21 cellular contexts compared by ENCODE assay signal in the genomic region with DNA sequence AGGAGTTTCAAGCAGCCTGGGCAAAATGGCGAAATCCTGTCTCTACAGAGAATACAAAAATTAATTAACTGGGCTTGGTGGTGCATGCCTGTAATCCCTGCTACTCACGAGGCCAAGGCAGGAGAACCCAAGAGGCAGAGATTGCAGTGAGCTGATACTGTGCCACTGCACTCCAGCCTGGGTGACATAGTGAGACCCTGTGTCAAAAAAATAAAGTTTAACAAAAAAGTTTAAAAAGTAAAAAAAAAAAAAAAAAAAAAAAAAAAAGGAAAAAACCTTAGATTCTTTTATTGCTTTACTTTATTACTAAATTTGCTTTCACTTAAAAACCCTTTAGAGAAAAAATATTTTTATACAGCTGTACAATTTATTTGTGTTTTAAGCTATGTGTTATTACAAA. TPM values are rescaled to one million over a fixed set of nuclear protein-coding genes. Genes with fewer than 3 reads are reported as not detected.
DNase-seq lines count a peak whose midpoint lies in the region; ATAC-seq, FAIRE-seq and TF ChIP-seq lines count a peak whose summit lies in the region.
"Had no signal": no experiment of that assay in that cellular context is flagged by ENCODE, and none has a peak within 500 bp of the region (broad histone marks: within the 10 kb centered on the region; RNA-seq: fewer than 3 reads in every experiment).

No MANE protein-coding gene starts in this region.

- ATAC-seq in HepG2: peak; percentile 49
- ATAC-seq in right lobe of liver: no peak
- ATAC-seq: CD8-positive, alpha-beta T cell had no signal

- FAIRE-seq in HepG2 (lab: Jason Lieb, UNC) (no peak), endometrium (lab: Jason Lieb, UNC) (peak; percentile 57)

- H3K9me3 ChIP-seq in HepG2 (ENCODE audit: low read length): no peaks in the 10 kb centered on the region
- H3K9me3 ChIP-seq in right lobe of liver: no peaks in the 10 kb centered on the region
- no peaks in the 10 kb centered on the region for H3K9me3 ChIP-seq in transverse colon
- H3K9me3 ChIP-seq: BE2C, SJCRH30 had no signal

- POLR2A ChIA-PET in HepG2 (lab: Yijun Ruan, JAX): interaction anchor here (3.4 kb wide), 1 partner anchor 10 kb away, joined by 23 read pairs; a partner anchor contains a TSS
- POLR2A ChIA-PET in HEK293T (lab: Yijun Ruan, JAX): interaction anchor here (0.8 to 1.2 kb wide), 2 partner anchors 11 to 85 kb away, joined by 3 to 4 read pairs; a partner anchor contains a TSS

- peaks cover 78% of the 10 kb centered on the region for H3K79me2 ChIP-seq in HepG2 (ENCODE audit: insufficient read depth, low read length)

- H3K4me2 ChIP-seq in HepG2 (ENCODE audit: low read depth, low read length): no peak overlapping the region

- in situ Hi-C loops in HepG2 (cut with HindIII; ENCODE audit: extremely low pct_ligation_motif_present, low pct_unique_long_range_greater_than_20kb): no loop called here
- in situ Hi-C loops in transverse colon (cut with MboI; ENCODE audit: low pct_ligation_motif_present in 1 of 4, low pct_unique_long_range_greater_than_20kb in 1 of 4, low sequenced_read_pairs in 3 of 4): loop anchor here in 2 of 4 donors (25.0 kb wide), 3 partner anchors 172 to 722 kb away; a partner anchor contains a TSS

- no peak for TF ChIP-seq POLR2A in HepG2 (IDR thresholded peaks at IDR 0.05; ENCODE audit: insufficient read depth in 1 of 2, low read depth in 2 of 2, low read length in 2 of 2)
- TF ChIP-seq POLR2A in right lobe of liver (IDR thresholded peaks at IDR 0.05): no peak
- no peak for TF ChIP-seq POLR2A in transverse colon (IDR thresholded peaks at IDR 0.05)

- no peaks in the 10 kb centered on the region for H3K4me1 ChIP-seq in HepG2 (ENCODE audit: insufficient read depth, low read length)
- H3K4me1 ChIP-seq in right lobe of liver: no peaks in the 10 kb centered on the region
- peaks cover 4 to 65% (median 24%) of the 10 kb centered on the region in 4 donors for H3K4me1 ChIP-seq in transverse colon
- H3K4me1 ChIP-seq: BE2C, SJCRH30 had no signal

- no peaks in the 10 kb centered on the region; the same call in 1 of the 2 replicates for H4K20me1 ChIP-seq in HepG2 (ENCODE audit: insufficient read depth, low read length)

- intact Hi-C loops in HepG2 (cut with micrococcal nuclease; ENCODE audit: unreplicated experiment): no loop called here
- intact Hi-C loops in right lobe of liver (cut with DNase I): no loop called here
- intact Hi-C loops in transverse colon (cut with DNase I; ENCODE audit: low total_unique reads): no loop called here

- WGBS in HepG2 (ENCODE audit: low lambda C conversion rate): 100% methylated on average over 2 of the region's 2 CpGs
- whole genome bisulfite sequencing in right lobe of liver (ENCODE audit: insufficient coverage, low coverage, low lambda C conversion rate, missing lambda C conversion rate): 84% methylated on average over 2 of the region's 2 CpGs
- WGBS in transverse colon (ENCODE audit: low coverage in 1 of 2), 2 donors: 92 to 96% methylated on average over 2 of the region's 2 CpGs

- no TSS peak for BruUV-seq in HepG2 (replicated peaks; lab: Mats Ljungman, UMichigan)

- H3K27me3 ChIP-seq in HepG2 (ENCODE audit: control insufficient read depth in 1 of 2, insufficient read depth in 2 of 2, low read length in 2 of 2): no peaks in the 10 kb centered on the region
- H3K27me3 ChIP-seq in right lobe of liver: no peaks in the 10 kb centered on the region
- no peaks in the 10 kb centered on the region for H3K27me3 ChIP-seq in transverse colon
- H3K27me3 ChIP-seq: BE2C, SJCRH30 had no signal

- DNase-seq in HepG2 (ENCODE audit: low spot score) (no peak), right lobe of liver (no peak), HEK293T (ENCODE audit: extremely low spot score) (no peak), T-helper 9 cell (no peak), transverse colon (no peak), activated gamma-delta T cell (lab: John Stamatoyannopoulos, UW) (no peak)
- DNase-seq: BE2C; Calu3; CD8-positive, alpha-beta T cell; DMS153; GDM1; HFFc6; KG1; NCI-H1092 treated with DMSO at 0.1 percent for 48 hours; NCI-H1436 treated with DMSO at 0.1 percent for 48 hours; NCI-H2029 treated with DMSO at 0.1 percent for 48 hours; NCI-H226; NCI-H510A treated with DMSO at 0.1 percent for 48 hours; NCI-H748 treated with DMSO at 0.1 percent for 48 hours; SJCRH30 had no signal

- H3K4me3 ChIP-seq in HepG2 (replicated peaks in 1 of 3; ENCODE audit: insufficient read depth in 1 of 3, low read depth in 2 of 3, low read length in 3 of 3): no peak overlapping the region
- no peak overlapping the region for H3K4me3 ChIP-seq in right lobe of liver
- no peak overlapping the region for H3K4me3 ChIP-seq in transverse colon
- H3K4me3 ChIP-seq: SJCRH30 had no signal

- no peaks in the 10 kb centered on the region; a peak in 1 of 5 replicates for H3K36me3 ChIP-seq in HepG2 (replicated peaks in 1 of 2; ENCODE audit: control insufficient read depth in 1 of 2, insufficient read depth in 2 of 2, low read length in 2 of 2)
- no peaks in the 10 kb centered on the region for H3K36me3 ChIP-seq in right lobe of liver
- H3K36me3 ChIP-seq in transverse colon: no peaks in the 10 kb centered on the region
- H3K36me3 ChIP-seq: BE2C had no signal

- H3K27ac ChIP-seq in HepG2 (ENCODE audit: extremely low read length, insufficient read depth, low read length) (no peak overlapping the region), right lobe of liver (no peak overlapping the region), transverse colon (no peak overlapping the region)
- H3K27ac ChIP-seq: SJCRH30 had no signal

- no peak overlapping the region for H3K9ac ChIP-seq in HepG2 (ENCODE audit: insufficient read depth, low read depth, low read length)

- no peak for TF ChIP-seq RAD21 in HepG2 (CRISPR knock-in tag; IDR thresholded peaks at IDR 0.05)

- no peak for TF ChIP-seq EP300 in HepG2 (IDR thresholded peaks at IDR 0.05; ENCODE audit: low read depth in 2 of 2, low read length in 2 of 2)
- no peak for TF ChIP-seq EP300 in HepG2 (CRISPR knock-in tag; IDR thresholded peaks at IDR 0.05; ENCODE audit: borderline replicate concordance)
- no peak for TF ChIP-seq EP300 in transverse colon (IDR thresholded peaks at IDR 0.05; ENCODE audit: low read depth)

- H2AFZ ChIP-seq in HepG2 (ENCODE audit: low read length): no peak overlapping the region

- TF ChIP-seq CTCF in HepG2 (CRISPR knock-in tag; IDR thresholded peaks at IDR 0.05) (no peak), right lobe of liver (IDR thresholded peaks at IDR 0.05) (no peak), transverse colon (IDR thresholded peaks at IDR 0.05) (no peak)

- CTCF ChIA-PET in HepG2 (lab: Yijun Ruan, JAX; ENCODE audit: low intra/inter-chr PET ratio, low total read pairs) (no interaction called here), HEK293T (lab: Yijun Ruan, JAX) (interaction anchor here (0.7 kb wide), 1 partner anchor 97 kb away, joined by 5 read pairs; no protein-coding TSS in a partner anchor)

TF ChIP-seq in HepG2, 621 proteins besides CTCF, POLR2A, EP300 and RAD21 (continues in another document):
- TF ChIP-seq TARDBP (CRISPR knock-in tag; IDR thresholded peaks at IDR 0.05) (no peak), ARHGAP35 (CRISPR knock-in tag; IDR thresholded peaks at IDR 0.05; ENCODE audit: borderline replicate concordance) (no peak), GTF2F1 (IDR thresholded peaks at IDR 0.05; ENCODE audit: low read length) (no peak), ZNF589 (CRISPR knock-in tag; conservative IDR thresholded peaks at IDR 0.05) (no peak), XRCC5 (optimal IDR thresholded peaks at IDR 0.05; ENCODE audit: low read length) (no peak), SOX13 (IDR thresholded peaks at IDR 0.05) (no peak), SOX13 (CRISPR knock-in tag; conservative IDR thresholded peaks at IDR 0.05 in 1 of 2, IDR thresholded peaks at IDR 0.05 in 1 of 2) (no peak), ZNF253 (CRISPR knock-in tag; IDR thresholded peaks at IDR 0.05; ENCODE audit: borderline replicate concordance) (no peak)

TF ChIP-seq in HEK293T, 16 proteins besides CTCF, POLR2A, EP300 and RAD21:
- TF ChIP-seq HDGF (IDR thresholded peaks at IDR 0.05; ENCODE audit: borderline replicate concordance): no peak
- TF ChIP-seq NFRKB (IDR thresholded peaks at IDR 0.05): no peak
- peak; percentile 78 for TF ChIP-seq ZNF384 (IDR thresholded peaks at IDR 0.05)
- no peak for TF ChIP-seq SP1 (IDR thresholded peaks at IDR 0.05)
TF ChIP-seq in HEK293T: peak in this region for 1.

RNA-seq across cellular contexts. Expression of a gene that starts 10.7 kb away (rescaled TPM):
- total RNA-seq in HepG2 (2016; rRNA removed; fragmentation: Illumina TruSeq; extraction: Trizol): 51.9 and 79.5 TPM in 2 replicates
- 30.8 and 35.3 TPM in 2 replicates for total RNA-seq in HepG2 (2016; cell fraction: cytosol; rRNA removed; fragmentation: Illumina TruSeq; extraction: Trizol; ENCODE audit: low read depth)
- 53.4 and 76.4 TPM in 2 replicates for total RNA-seq in HepG2 (2016; cell fraction: insoluble cytoplasmic fraction; rRNA removed; fragmentation: Illumina TruSeq; extraction: Trizol)
- 35.2 and 40.3 TPM in 2 replicates for total RNA-seq in HepG2 (2016; cell fraction: membrane; rRNA removed; fragmentation: Illumina TruSeq; extraction: Trizol)
- 48.0 and 50.4 TPM in 2 replicates for total RNA-seq in HepG2 (2016; cell fraction: nucleus; rRNA removed; fragmentation: Illumina TruSeq; extraction: Trizol)
- polyA plus RNA-seq in HepG2 (2011; rRNA removed): 49.3 and 51.8 TPM in 2 replicates
- 29.0 and 29.6 TPM in 2 replicates for polyA plus RNA-seq in HepG2 (2011; cell fraction: cytosol; rRNA removed)
- 38.1 and 40.9 TPM in 2 replicates for polyA plus RNA-seq in HepG2 (2011; cell fraction: nucleus; rRNA removed)
- 24.6 and 28.3 TPM in 2 replicates for polyA plus RNA-seq in HepG2 (2012)
- 7.6 and 8.2 TPM in 2 replicates for polyA plus RNA-seq in HepG2 (2016; cell fraction: cytosol; fragmentation: Illumina TruSeq; extraction: Trizol; ENCODE audit: low read depth)
- 40.9 and 45.2 TPM in 2 replicates for polyA plus RNA-seq in HepG2 (2016; cell fraction: insoluble cytoplasmic fraction; fragmentation: Illumina TruSeq; extraction: Trizol; ENCODE audit: low read depth)
- 14.6 and 15.8 TPM in 2 replicates for polyA plus RNA-seq in HepG2 (2016; cell fraction: membrane; fragmentation: Illumina TruSeq; extraction: Trizol; ENCODE audit: low read depth)
- 24.2 and 42.3 TPM in 2 replicates for polyA plus RNA-seq in HepG2 (2016; cell fraction: nucleus; fragmentation: Illumina TruSeq; extraction: Trizol; ENCODE audit: insufficient read depth, low read depth)
- 92.6 and 106 TPM in 2 replicates for polyA minus RNA-seq in HepG2 (2011; rRNA and poly(A)+ RNA removed; ENCODE audit: low replicate concordance)
- polyA minus RNA-seq in HepG2 (2011; cell fraction: cytosol; rRNA and poly(A)+ RNA removed): 36.9 and 38.6 TPM in 2 replicates
- 76.7 and 91.5 TPM in 2 replicates for polyA minus RNA-seq in HepG2 (2011; cell fraction: nucleus; rRNA and poly(A)+ RNA removed)
- total RNA-seq in right lobe of liver: 10 to 100 TPM; 10.1 to 22.6 (median 16.8) TPM
- 10 to 100 TPM; 41.9 to 56.1 (median 51.9) TPM for total RNA-seq in transverse colon
